Comparison of ENCODE assay signal across 9 cellular contexts in the genomic region with DNA sequence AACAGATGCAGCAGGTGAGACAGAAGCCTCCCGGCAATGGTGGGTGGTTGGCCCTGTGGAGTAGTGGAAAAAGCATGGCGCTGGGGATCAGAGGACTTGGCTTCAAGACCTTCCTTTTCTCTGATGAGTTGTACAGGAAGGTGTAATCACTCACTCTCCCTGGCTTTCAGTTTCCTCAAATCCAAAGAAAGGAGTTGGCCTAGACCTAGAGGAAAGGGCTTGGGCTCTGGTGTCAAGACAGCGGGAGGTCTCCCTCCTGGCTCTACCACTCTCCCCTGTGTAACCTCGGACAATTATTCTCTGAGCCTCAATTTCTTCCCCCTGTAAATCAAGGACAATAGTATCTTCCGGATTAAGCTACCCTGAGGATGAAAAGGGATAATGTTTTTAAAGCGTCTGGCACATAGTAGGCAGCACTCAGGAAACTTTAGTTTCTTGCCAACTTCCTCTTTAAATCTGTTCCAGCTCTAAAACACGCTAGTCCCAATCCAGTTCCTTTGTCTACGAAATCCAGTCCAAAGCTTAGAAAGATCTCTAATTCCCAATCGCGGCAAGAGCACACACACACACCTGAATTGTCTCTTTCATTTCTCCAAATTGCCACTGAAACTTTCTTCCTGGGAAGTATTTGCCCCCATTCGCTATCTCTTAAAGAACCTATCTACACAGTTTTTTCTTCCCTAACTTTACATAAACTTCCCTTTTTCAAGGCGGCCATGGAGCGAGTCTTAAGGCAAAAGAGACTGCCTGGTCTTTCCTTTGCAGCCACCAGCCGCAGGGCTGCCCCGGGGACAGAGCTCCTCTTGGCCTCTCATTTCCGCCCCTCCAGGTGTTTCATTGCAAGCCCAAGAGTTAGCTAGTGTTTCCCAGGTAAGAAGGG. TPM values are rescaled to one million over a fixed set of nuclear protein-coding genes. Genes with fewer than 3 reads are reported as not detected.
DNase-seq lines count a peak whose midpoint lies in the region; ATAC-seq and TF ChIP-seq lines count a peak whose summit lies in the region.
"Had no signal": no experiment of that assay in that cellular context is flagged by ENCODE, and none has a peak within 500 bp of the region (broad histone marks: within the 10 kb centered on the region; RNA-seq: fewer than 3 reads in every experiment).

No MANE protein-coding gene starts in this region.

- intact Hi-C loops in Caco-2 (cut with micrococcal nuclease; ENCODE audit: unreplicated experiment): loop anchor here (2.0 kb wide), 1 partner anchor 30 kb away; the partner anchor contains the start of gene GPC4

- TF ChIP-seq CTCF in Caco-2 (IDR thresholded peaks at IDR 0.05; ENCODE audit: insufficient read depth in 1 of 2, low read depth in 1 of 2, low read length in 1 of 2, severe bottlenecking in 1 of 2, unreplicated experiment in 1 of 2) (no peak), chondrocyte (IDR thresholded peaks at IDR 0.05) (no peak)

- H3K27me3 Mint-ChIP-seq in Caco-2 (ENCODE audit: insufficient read depth, unreplicated experiment) (no peaks in the 10 kb centered on the region), chondrocyte (ENCODE audit: low read depth) (no peaks in the 10 kb centered on the region)
- peaks cover 0 to 9% (median 4%) of the 10 kb centered on the region in 5 donors for H3K27me3 Mint-ChIP-seq in naive thymus-derived CD8-positive, alpha-beta T cell

- DNase-seq in Caco-2 (peak; percentile 15 to 36), NCI-H1436 treated with DMSO at 0.1 percent for 48 hours (lab: John Stamatoyannopoulos, UW) (peak; percentile 48), chondrocyte (ENCODE audit: low spot score) (no peak), KG1 (lab: John Stamatoyannopoulos, UW) (no peak), cerebellum (ENCODE audit: low spot score) (no peak)
- no peak for DNase-seq in naive thymus-derived CD8-positive, alpha-beta T cell
- DNase-seq in activated effector memory CD4-positive, alpha-beta T cell treated with Interleukin-2 at 50 U/mL for 16 hours: no peak
- DNase-seq: NCI-H446 treated with DMSO at 0.1 percent for 48 hours had no signal

- no peaks in the 10 kb centered on the region for H3K36me3 ChIP-seq in Caco-2 (ENCODE audit: control insufficient read depth, insufficient read depth, low read length)

- no peaks in the 10 kb centered on the region for H3K9me3 Mint-ChIP-seq in Caco-2 (ENCODE audit: unreplicated experiment)
- no peaks in the 10 kb centered on the region for H3K9me3 Mint-ChIP-seq in chondrocyte (ENCODE audit: low read depth)
- H3K9me3 Mint-ChIP-seq in naive thymus-derived CD8-positive, alpha-beta T cell: peaks cover 0 to 2% (median 0%) of the 10 kb centered on the region in 9 donors

- peak overlapping the region; percentile 83 for H3K27ac Mint-ChIP-seq in Caco-2 (ENCODE audit: unreplicated experiment)
- H3K27ac Mint-ChIP-seq in chondrocyte (ENCODE audit: unreplicated experiment): no peak overlapping the region
- H3K27ac Mint-ChIP-seq in naive thymus-derived CD8-positive, alpha-beta T cell: peak overlapping the region in 1 of 10 donors; percentile 41

- CTCF ChIA-PET in Caco-2 (lab: Charles Lee): no interaction called here

- POLR2A ChIA-PET in Caco-2 (lab: Charles Lee): no interaction called here
- POLR2A ChIA-PET in naive thymus-derived CD8-positive, alpha-beta T cell (lab: Charles Lee): no interaction called here

- H3K4me3 Mint-ChIP-seq in Caco-2 (ENCODE audit: unreplicated experiment) (peak overlapping the region; percentile 84), chondrocyte (ENCODE audit: unreplicated experiment) (peak overlapping the region; percentile 72)
- peak overlapping the region in 8 of 10 donors; percentile 9 to 73 (median 46) for H3K4me3 Mint-ChIP-seq in naive thymus-derived CD8-positive, alpha-beta T cell

- H3K36me3 Mint-ChIP-seq in Caco-2 (ENCODE audit: insufficient read depth, unreplicated experiment) (no peaks in the 10 kb centered on the region), chondrocyte (ENCODE audit: low read depth) (no peaks in the 10 kb centered on the region)
- no peaks in the 10 kb centered on the region for H3K36me3 Mint-ChIP-seq in naive thymus-derived CD8-positive, alpha-beta T cell

- H3K9me3 ChIP-seq in Caco-2: no peaks in the 10 kb centered on the region

- no peaks in the 10 kb centered on the region for H3K27me3 ChIP-seq in Caco-2 (replicated peaks; ENCODE audit: control insufficient read depth, insufficient read depth, low read length)

- peak overlapping the region; percentile 21; the same call in 1 of the 2 replicates for H3K4me3 ChIP-seq in Caco-2 (ENCODE audit: low read depth, low read length)

- no peak for ATAC-seq in naive thymus-derived CD8-positive, alpha-beta T cell
- no peak for ATAC-seq in GM19467 (IDR thresholded peaks at IDR 0.05; ENCODE audit: unreplicated experiment)

- H3K4me1 Mint-ChIP-seq in Caco-2 (ENCODE audit: low read depth, unreplicated experiment) (no peaks in the 10 kb centered on the region), chondrocyte (ENCODE audit: low read depth) (peaks cover 28% of the 10 kb centered on the region)
- peaks cover 1 to 8% (median 6%) of the 10 kb centered on the region in 4 donors for H3K4me1 Mint-ChIP-seq in naive thymus-derived CD8-positive, alpha-beta T cell

- no peaks in the 10 kb centered on the region for H3K4me1 ChIP-seq in Caco-2

- BruUV-seq in Caco-2 (replicated peaks; lab: Mats Ljungman, UMichigan): no TSS peak

RNA-seq across cellular contexts. Expression of gene GPC4, which starts 29.9 kb away (rescaled TPM):
- total RNA-seq in Caco-2 (2022): 1.0 and 1.2 TPM in 2 replicates
- 64.6 to 94.8 TPM (median 67.6 TPM) in 3 replicates for total RNA-seq in chondrocyte
- total RNA-seq in naive thymus-derived CD8-positive, alpha-beta T cell: not detected
- not detected for polyA plus RNA-seq in naive thymus-derived CD8-positive, alpha-beta T cell
- total RNA-seq in cerebellum: 4.2 TPM

Comparison
In these comparisons a context has a peak if more than half of its experiments do, and no peak if none do; other contexts are left out.
1. DNase-seq: peak in Caco-2 (2 of 2) and NCI-H1436 treated with DMSO at 0.1 percent for 48 hours (single experiment); none in chondrocyte (single experiment), naive thymus-derived CD8-positive, alpha-beta T cell (0 of 10), KG1 (single experiment), activated effector memory CD4-positive, alpha-beta T cell treated with Interleukin-2 at 50 U/mL for 16 hours (single experiment) and cerebellum (single experiment).
2. RNA of gene GPC4, which starts 29.9 kb away (total RNA-seq): 64.6 to 94.8 TPM in chondrocyte; 4.2 TPM in cerebellum (single experiment), 1.0 to 1.2 TPM in Caco-2 and not detected in naive thymus-derived CD8-positive, alpha-beta T cell; every median in the first group is over 10 times any median in the second.
3. Peak in every context shown above with its lines, with median percentiles within 50 percentile points of each other: H3K4me3 Mint-ChIP-seq.